Comparison of ENCODE assay signal across 9 cellular contexts in the genomic region with DNA sequence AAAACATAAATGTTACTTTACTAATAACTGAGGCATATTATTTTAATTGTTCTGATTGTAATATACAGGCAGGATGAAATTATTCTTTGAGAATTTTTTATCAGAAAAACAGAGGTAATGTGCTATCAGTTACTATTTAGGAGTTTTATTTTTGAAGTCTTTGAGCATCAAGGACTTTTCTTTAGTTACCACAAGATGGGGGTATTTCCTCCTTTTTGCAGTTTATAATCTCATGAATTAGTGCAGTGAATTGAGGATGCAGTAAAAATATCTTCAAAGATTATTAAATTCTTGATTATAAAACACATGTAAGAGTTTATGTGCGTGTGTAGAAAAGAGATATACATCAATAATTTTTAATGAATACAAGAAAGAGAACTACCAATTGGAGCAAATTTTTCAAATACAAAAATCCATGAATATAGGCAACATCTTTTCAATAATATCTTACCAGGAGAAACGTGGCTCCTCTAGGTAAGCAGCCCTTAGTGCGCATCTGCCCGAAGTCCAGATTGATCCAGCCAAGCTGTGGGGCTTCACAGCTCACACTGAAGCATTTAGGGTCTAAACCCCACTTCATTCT.
DNase-seq lines count a peak whose midpoint lies in the region; ATAC-seq and TF ChIP-seq lines count a peak whose summit lies in the region.
"Had no signal": no experiment of that assay in that cellular context is flagged by ENCODE, and none has a peak within 500 bp of the region (broad histone marks: within the 10 kb centered on the region; RNA-seq: fewer than 3 reads in every experiment).

No MANE protein-coding gene starts in this region.

- no peak overlapping the region for H3K27ac Mint-ChIP-seq in activated CD4-positive, alpha-beta memory T cell treated with anti-CD3 and anti-CD28 coated beads for 36 hours

- H3K4me1 ChIP-seq in foreskin keratinocyte: no peaks in the 10 kb centered on the region

- H3K27ac ChIP-seq in foreskin keratinocyte (no peak overlapping the region), substantia nigra (ENCODE audit: low read depth, low read length, poor library complexity, severe bottlenecking) (no peak overlapping the region)

- no peaks in the 10 kb centered on the region for H3K4me1 Mint-ChIP-seq in activated CD4-positive, alpha-beta memory T cell treated with anti-CD3 and anti-CD28 coated beads for 36 hours (ENCODE audit: low read depth)

- no peak overlapping the region for H3K4me3 ChIP-seq in AG04449 (ENCODE audit: low read depth, low read length)

- POLR2A ChIA-PET in AG04449 (lab: Yijun Ruan, JAX): no interaction called here
- POLR2A ChIA-PET in activated CD4-positive, alpha-beta memory T cell treated with anti-CD3 and anti-CD28 coated beads for 36 hours (lab: Charles Lee): no interaction called here

- CTCF ChIA-PET in AG04449 (lab: Yijun Ruan, JAX): interaction anchor here (0.6 to 4.8 kb wide), 9 partner anchors 8 to 40 kb away, joined by 3 to 29 read pairs (median 4); no protein-coding TSS in a partner anchor
- CTCF ChIA-PET in activated CD4-positive, alpha-beta memory T cell treated with anti-CD3 and anti-CD28 coated beads for 36 hours (lab: Charles Lee): interaction anchor here (3.4 kb wide), 1 partner anchor 8 kb away, joined by 21 read pairs; no protein-coding TSS in a partner anchor

- no peak for DNase-seq in AG04449 (ENCODE audit: low read depth, low spot score)
- peak; percentile 15 for DNase-seq in SHP77 treated with DMSO at 0.1 percent for 48 hours (lab: John Stamatoyannopoulos, UW)
- DNase-seq in foreskin keratinocyte: no peak
- DNase-seq in mucosa of gallbladder (ENCODE audit: low spot score): no peak
- no peak for DNase-seq in G401 (ENCODE audit: low spot score)
- no peak for DNase-seq in activated CD4-positive, alpha-beta memory T cell treated with anti-CD3 and anti-CD28 coated beads for 36 hours
- DNase-seq in substantia nigra (lab: John Stamatoyannopoulos, UW): no peak
- DNase-seq: activated effector memory CD4-positive, alpha-beta T cell treated with anti-CD3 and anti-CD28 coated beads, Interleukin-2, amount 50 U/mL, for 16 hours had no signal

- in situ Hi-C loops in G401 (cut with HindIII; ENCODE audit: low sequenced_read_pairs): no loop called here

- no peaks in the 10 kb centered on the region for H3K27me3 ChIP-seq in foreskin keratinocyte

- H3K9me3 Mint-ChIP-seq in activated CD4-positive, alpha-beta memory T cell treated with anti-CD3 and anti-CD28 coated beads for 36 hours: no peaks in the 10 kb centered on the region

- TF ChIP-seq CTCF in AG04449 (IDR thresholded peaks at IDR 0.05; ENCODE audit: insufficient read depth, low read length, missing control alignments) (peak; percentile 10), GM12872 (IDR thresholded peaks at IDR 0.05; ENCODE audit: insufficient read depth, low read depth, low read length) (0 out of 3 replicates have a peak, but pooled peaks have one; percentile 5), foreskin keratinocyte (conservative IDR thresholded peaks at IDR 0.05) (peak; percentile 64)

- intact Hi-C loops in activated CD4-positive, alpha-beta memory T cell treated with anti-CD3 and anti-CD28 coated beads for 36 hours (cut with micrococcal nuclease): no loop called here

- H3K4me3 Mint-ChIP-seq in activated CD4-positive, alpha-beta memory T cell treated with anti-CD3 and anti-CD28 coated beads for 36 hours: no peak overlapping the region

- H3K27me3 Mint-ChIP-seq in activated CD4-positive, alpha-beta memory T cell treated with anti-CD3 and anti-CD28 coated beads for 36 hours: no peaks in the 10 kb centered on the region

- ATAC-seq in foreskin keratinocyte: no peak

- H3K36me3 Mint-ChIP-seq in activated CD4-positive, alpha-beta memory T cell treated with anti-CD3 and anti-CD28 coated beads for 36 hours: no peaks in the 10 kb centered on the region

Comparison
In these comparisons a context has a peak if more than half of its experiments do, and no peak if none do; other contexts are left out.
1. CTCF ChIP-seq: peak in every context shown above with its lines; median percentile 64 in foreskin keratinocyte; 10 in AG04449; 5 in GM12872.